ENCODE assay signal across 16 cellular contexts in genomic region chr10:79128923-79129305, GRCh38.
DNase-seq lines count a peak whose midpoint lies in the region; ATAC-seq and TF ChIP-seq lines count a peak whose summit lies in the region.
"Had no signal": no experiment of that assay in that cellular context is flagged by ENCODE, and none has a peak within 500 bp of the region (broad histone marks: within the 10 kb centered on the region; RNA-seq: fewer than 3 reads in every experiment).

No MANE protein-coding gene starts in this region.

- H2AK5ac ChIP-seq in neuronal stem cell (ENCODE audit: low read depth, low read length): peak overlapping the region; percentile 6

- H4K91ac ChIP-seq in neuronal stem cell (ENCODE audit: low read depth, low read length, poor library complexity): no peak overlapping the region

- no peak overlapping the region for H2BK120ac ChIP-seq in neuronal stem cell (ENCODE audit: low read depth, low read length)

- H3K27ac ChIP-seq in KOPT-K1 (ENCODE audit: low read depth, low read length, poor library complexity, severe bottlenecking) (peak overlapping the region; percentile 94), neuronal stem cell (replicated peaks; ENCODE audit: low read length) (peak overlapping the region; percentile 92), thyroid gland (no peak overlapping the region)

- H3K18ac ChIP-seq in neuronal stem cell (ENCODE audit: low read length): peak overlapping the region; percentile 86

- no peak for TF ChIP-seq POLR2A in thyroid gland (IDR thresholded peaks at IDR 0.05)

- TF ChIP-seq CTCF in chondrocyte (IDR thresholded peaks at IDR 0.05) (no peak), thyroid gland (IDR thresholded peaks at IDR 0.05) (no peak)

- H3K9ac ChIP-seq in neuronal stem cell (ENCODE audit: low read depth, low read length, poor library complexity): no peak overlapping the region

- H3K79me1 ChIP-seq in neuronal stem cell (ENCODE audit: low read depth, low read length): peaks cover 10% of the 10 kb centered on the region

- peak overlapping the region; percentile 54 for H3K4me2 ChIP-seq in neuronal stem cell (ENCODE audit: insufficient read depth, low read length, poor library complexity, severe bottlenecking)

- H3K23ac ChIP-seq in neuronal stem cell (ENCODE audit: low read depth, low read length, poor library complexity): no peak overlapping the region

- in situ Hi-C loops in HAP-1 (cut with MboI; ENCODE audit: low sequenced_read_pairs): no loop called here

- no CpG with 5 or more reads among the region's 4 CpGs for WGBS in neuronal stem cell (ENCODE audit: extremely low coverage in 2 of 2, insufficient read length in 2 of 2, insufficient replicate concordance in 1 of 2), 2 donors
- WGBS in thyroid gland, 2 donors: 70 to 76% methylated on average over 4 of the region's 4 CpGs

- H3K27me3 ChIP-seq in neuronal stem cell (ENCODE audit: control insufficient read depth in 3 of 3, insufficient read depth in 3 of 3, low read depth in 1 of 3, low read length in 3 of 3) (no peaks in the 10 kb centered on the region), thyroid gland (no peaks in the 10 kb centered on the region), HAP-1 (ENCODE audit: low read depth) (no peaks in the 10 kb centered on the region)
- H3K27me3 ChIP-seq: pancreas had no signal

- H3K14ac ChIP-seq in neuronal stem cell (ENCODE audit: low read length): no peak overlapping the region

- H2BK5ac ChIP-seq in neuronal stem cell (ENCODE audit: low read length): peak overlapping the region; percentile 35

- no peak overlapping the region for H2BK12ac ChIP-seq in neuronal stem cell (ENCODE audit: low read length)

- no peak overlapping the region for H2AFZ ChIP-seq in neuronal stem cell (ENCODE audit: low read length)

- peak overlapping the region; percentile 69 for H3K27ac Mint-ChIP-seq in chondrocyte (ENCODE audit: unreplicated experiment)
- H3K27ac Mint-ChIP-seq: activated naive CD8-positive, alpha-beta T cell treated with anti-CD3 and anti-CD28 coated beads for 36 hours; stimulated activated naive CD8-positive, alpha-beta T cell treated with anti-CD3 and anti-CD28 coated beads, Interleukin-15, Interleukin-2, amounts not matched to agents 100 ng/mL and 50 ng/mL, for 24 hours; T-helper 2 cell treated with Interferon-gamma antibody and Interleukin-4, amounts not matched to agents 5 μg/mL and 100 μg/mL, for 36 hours had no signal

- no peaks in the 10 kb centered on the region for H3K27me3 Mint-ChIP-seq in chondrocyte (ENCODE audit: low read depth)
- H3K27me3 Mint-ChIP-seq: activated naive CD8-positive, alpha-beta T cell treated with anti-CD3 and anti-CD28 coated beads for 36 hours; stimulated activated naive CD8-positive, alpha-beta T cell treated with anti-CD3 and anti-CD28 coated beads, Interleukin-15, Interleukin-2, amounts not matched to agents 100 ng/mL and 50 ng/mL, for 24 hours had no signal

- DNase-seq in DMS 273 (lab: John Stamatoyannopoulos, UW; ENCODE audit: unreplicated experiment): peak; percentile 65
- no peak for DNase-seq in chondrocyte (ENCODE audit: low spot score)
- DNase-seq in neuronal stem cell (ENCODE audit: low spot score): no peak
- DNase-seq in GF-D8 (lab: John Stamatoyannopoulos, UW): no peak
- DNase-seq in thyroid gland: no peak
- DNase-seq in HAP-1 (ENCODE audit: low spot score in 2 of 2): no peak
- DNase-seq: activated naive CD8-positive, alpha-beta T cell treated with anti-CD3 and anti-CD28 coated beads for 36 hours; COR-L47; cortex of kidney; NCI-H1436 treated with DMSO at 0.1 percent for 48 hours; pancreas; stimulated activated CD4-positive, alpha-beta T cell treated with anti-CD3 and anti-CD28 coated beads, Interleukin-4, amount 100 ng/mL, for 1 hour had no signal

- H3K9me3 ChIP-seq in KOPT-K1 (ENCODE audit: insufficient read depth, low read length, poor library complexity, severe bottlenecking) (no peaks in the 10 kb centered on the region), neuronal stem cell (replicated peaks in 1 of 2; ENCODE audit: control insufficient read depth in 2 of 2, insufficient read depth in 1 of 2, low read depth in 1 of 2, low read length in 2 of 2) (no peaks in the 10 kb centered on the region), thyroid gland (no peaks in the 10 kb centered on the region), HAP-1 (no peaks in the 10 kb centered on the region)
- H3K9me3 ChIP-seq: pancreas had no signal

- intact Hi-C loops in thyroid gland (cut with DNase I): no loop called here

- H3K4me1 ChIP-seq in neuronal stem cell (ENCODE audit: control insufficient read depth in 2 of 2, insufficient read depth in 1 of 2, low read depth in 1 of 2, low read length in 2 of 2) (peaks cover 57 to 63% of the 10 kb centered on the region in 2 donors), thyroid gland (peaks cover 25 to 46% of the 10 kb centered on the region in 2 donors), HAP-1 (peaks cover 4% of the 10 kb centered on the region; the same call in 1 of the 2 replicates)

- H2BK15ac ChIP-seq in neuronal stem cell (ENCODE audit: low read length): no peak overlapping the region

- no peaks in the 10 kb centered on the region for H3K9me3 Mint-ChIP-seq in chondrocyte (ENCODE audit: low read depth)
- H3K9me3 Mint-ChIP-seq: activated naive CD8-positive, alpha-beta T cell treated with anti-CD3 and anti-CD28 coated beads for 36 hours; stimulated activated naive CD8-positive, alpha-beta T cell treated with anti-CD3 and anti-CD28 coated beads, Interleukin-15, Interleukin-2, amounts not matched to agents 100 ng/mL and 50 ng/mL, for 24 hours; T-helper 2 cell treated with Interferon-gamma antibody and Interleukin-4, amounts not matched to agents 5 μg/mL and 100 μg/mL, for 36 hours had no signal

- no peak overlapping the region for H3K4ac ChIP-seq in neuronal stem cell (ENCODE audit: low read length)

- H3K4me3 ChIP-seq in neuronal stem cell (ENCODE audit: low read length in 2 of 2) (no peak overlapping the region), thyroid gland (replicated peaks in 1 of 3) (no peak overlapping the region), HAP-1 (no peak overlapping the region)
- H3K4me3 ChIP-seq: pancreas had no signal

- H3K36me3 ChIP-seq in KOPT-K1 (ENCODE audit: insufficient read depth, low read length) (peaks cover 26% of the 10 kb centered on the region), neuronal stem cell (replicated peaks in 1 of 2; ENCODE audit: control insufficient read depth in 2 of 2, insufficient read depth in 2 of 2, low read length in 2 of 2) (peaks cover 14 to 61% of the 10 kb centered on the region in 2 donors), thyroid gland (peaks cover 11 to 19% of the 10 kb centered on the region in 2 donors), HAP-1 (replicated peaks) (peaks cover 3% of the 10 kb centered on the region; the same call in 1 of the 2 replicates)

- no peak for ATAC-seq in HG03469 (IDR thresholded peaks at IDR 0.05; ENCODE audit: unreplicated experiment)
- ATAC-seq: pancreas had no signal

- no peak overlapping the region for H4K8ac ChIP-seq in neuronal stem cell (ENCODE audit: low read depth, low read length)

- H3K36me3 Mint-ChIP-seq in chondrocyte (ENCODE audit: low read depth): peaks cover 1% of the 10 kb centered on the region
- H3K36me3 Mint-ChIP-seq: activated naive CD8-positive, alpha-beta T cell treated with anti-CD3 and anti-CD28 coated beads for 36 hours had no signal

- H3K4me3 Mint-ChIP-seq in chondrocyte (ENCODE audit: unreplicated experiment): no peak overlapping the region
- H3K4me3 Mint-ChIP-seq: activated naive CD8-positive, alpha-beta T cell treated with anti-CD3 and anti-CD28 coated beads for 36 hours; stimulated activated naive CD8-positive, alpha-beta T cell treated with anti-CD3 and anti-CD28 coated beads, Interleukin-15, Interleukin-2, amounts not matched to agents 100 ng/mL and 50 ng/mL, for 24 hours; T-helper 2 cell treated with Interferon-gamma antibody and Interleukin-4, amounts not matched to agents 5 μg/mL and 100 μg/mL, for 36 hours had no signal

- H3K4me1 Mint-ChIP-seq in chondrocyte (ENCODE audit: low read depth): peaks cover 70% of the 10 kb centered on the region

Comparison
In these comparisons a context has a peak if more than half of its experiments do, and no peak if none do; other contexts are left out.
1. H3K27ac ChIP-seq: peak in KOPT-K1 (single experiment) and neuronal stem cell (single experiment); none in thyroid gland (0 of 3).